Comparison of ENCODE assay signal across 7 cellular contexts in the genomic region with DNA sequence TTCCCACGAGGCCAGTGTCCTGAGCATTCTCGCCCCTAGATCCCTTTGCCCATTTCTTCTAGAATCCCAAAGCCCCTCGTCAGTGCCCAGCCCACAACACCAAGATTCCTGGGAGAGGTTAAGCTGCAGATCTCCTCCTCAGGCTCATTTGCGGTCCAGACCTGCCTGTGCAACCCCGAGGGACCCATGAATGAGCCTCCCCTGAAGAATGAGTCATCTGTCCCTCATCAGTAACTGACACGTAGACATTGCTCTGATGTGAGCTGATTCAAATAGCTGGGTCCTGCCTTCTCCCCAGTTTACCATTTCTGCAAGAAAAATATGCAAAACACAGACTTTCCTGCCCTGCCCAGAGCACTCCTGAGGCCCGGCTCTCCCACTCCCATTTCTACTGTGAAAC.
"Had no signal": no experiment of that assay in that cellular context is flagged by ENCODE, and none has a peak within 500 bp of the region (broad histone marks: within the 10 kb centered on the region; RNA-seq: fewer than 3 reads in every experiment).

No MANE protein-coding gene starts in this region.

- H3K4me3 ChIP-seq: GM23248, K562 had no signal

- H3K27ac ChIP-seq: GM23248 had no signal

- H3K4me3 Mint-ChIP-seq: H9 had no signal

- H3K4me1 Mint-ChIP-seq: H9 had no signal

- H3K9ac ChIP-seq: GM23248 had no signal

- FAIRE-seq: H54, K562 had no signal

- H2AFZ ChIP-seq: GM23248 had no signal

- DNase-seq: GM23248, GOT3, H9, HCEC 1CT, IMR-90 had no signal

- ATAC-seq: K562 had no signal
